ENCODE assay signal across 24 cellular contexts in genomic region chr2:60175290-60175689, GRCh38.
DNase-seq lines count a peak whose midpoint lies in the region; ATAC-seq, FAIRE-seq and TF ChIP-seq lines count a peak whose summit lies in the region.
"Had no signal": no experiment of that assay in that cellular context is flagged by ENCODE, and none has a peak within 500 bp of the region (broad histone marks: within the 10 kb centered on the region; RNA-seq: fewer than 3 reads in every experiment).

No MANE protein-coding gene starts in this region.

- H3K9me3 ChIP-seq in liver (ENCODE audit: control insufficient read depth in 4 of 4, low read length in 3 of 4) (no peaks in the 10 kb centered on the region), small intestine (ENCODE audit: control insufficient read depth, low read depth) (no peaks in the 10 kb centered on the region)
- H3K9me3 ChIP-seq: A549, BE2C, BLaER1 had no signal

- no peak for DNase-seq in left lobe of liver (ENCODE audit: low spot score)
- peak; percentile 22 for DNase-seq in small intestine
- DNase-seq in ACHN = no peak
- DNase-seq: BE2C; C1 segment of cervical spinal cord; CD4-positive, alpha-beta memory T cell; CD4-positive, CD25-positive, alpha-beta regulatory T cell; CD8-positive, alpha-beta memory T cell; COR-L47; DMS 273 treated with DMSO at 0.1 percent for 48 hours; DMS153; DMS53; DMS79; DND-41; EL; GDM1 had no signal

- H3K27me3 ChIP-seq in liver (ENCODE audit: control insufficient read depth in 4 of 4, insufficient read depth in 4 of 4, low read length in 3 of 4) (no peaks in the 10 kb centered on the region), small intestine (ENCODE audit: control insufficient read depth in 2 of 2, insufficient read depth in 2 of 2, low read length in 2 of 2) (no peaks in the 10 kb centered on the region)
- H3K27me3 ChIP-seq: BE2C, BLaER1 had no signal

- no peaks in the 10 kb centered on the region for H3K36me3 ChIP-seq in liver (ENCODE audit: control insufficient read depth in 4 of 4, insufficient read depth in 3 of 4, low read depth in 1 of 4, low read length in 3 of 4)
- H3K36me3 ChIP-seq in small intestine (ENCODE audit: control insufficient read depth in 2 of 2, insufficient read depth in 2 of 2, low read length in 2 of 2) = no peaks in the 10 kb centered on the region
- H3K36me3 ChIP-seq: BE2C, BLaER1 had no signal

- in situ Hi-C loops in ACHN (cut with HindIII; ENCODE audit: low pct_ligation_motif_present, low pct_unique_long_range_greater_than_20kb, low sequenced_read_pairs) = no loop called here

- no peak overlapping the region for H3K27ac ChIP-seq in liver (ENCODE audit: low read depth in 1 of 2, low read length in 2 of 2)
- H3K27ac ChIP-seq in small intestine (ENCODE audit: low read depth in 1 of 2, low read length in 1 of 2) = no peak overlapping the region
- H3K27ac ChIP-seq: 22Rv1, A549, BLaER1 had no signal

- no peak overlapping the region for H3K9ac ChIP-seq in liver (ENCODE audit: low read depth in 1 of 2, low read length in 2 of 2)
- H3K9ac ChIP-seq: BLaER1 had no signal

- no peak for FAIRE-seq in small intestine (lab: Jason Lieb, UNC)
- FAIRE-seq: A549, GM12878, GM12892, GM18507 had no signal

- TF ChIP-seq RAD21 in liver (IDR thresholded peaks at IDR 0.05) = no peak

- TF ChIP-seq CTCF in liver (IDR thresholded peaks at IDR 0.05; ENCODE audit: low read depth, low read length, missing input control) = no peak

- H3K4me1 ChIP-seq in liver (ENCODE audit: control insufficient read depth in 4 of 4, insufficient read depth in 4 of 4, low read length in 3 of 4) (no peaks in the 10 kb centered on the region), small intestine (ENCODE audit: control insufficient read depth in 2 of 2, insufficient read depth in 1 of 2, low read depth in 1 of 2, low read length in 1 of 2) (no peaks in the 10 kb centered on the region)
- H3K4me1 ChIP-seq: A549, BE2C, BLaER1 had no signal

- no peak overlapping the region for H3K4me3 ChIP-seq in liver (ENCODE audit: low read depth in 1 of 3, low read length in 3 of 3)
- H3K4me3 ChIP-seq in small intestine (ENCODE audit: low read depth in 1 of 2, low read length in 2 of 2) = no peak overlapping the region
- H3K4me3 ChIP-seq: A549, BLaER1, GM12878 had no signal

- ATAC-seq in left lobe of liver (peak; percentile 55), HG03196 (IDR thresholded peaks at IDR 0.05; ENCODE audit: unreplicated experiment) (no peak)
- ATAC-seq: A549, GM12878 had no signal

TF ChIP-seq in liver, 16 proteins besides CTCF, POLR2A, EP300 and RAD21:
- TF ChIP-seq HNF4G (IDR thresholded peaks at IDR 0.05) (peak; percentile 38), MAX (IDR thresholded peaks at IDR 0.05) (no peak), HNF4A (conservative IDR thresholded peaks at IDR 0.05) (peak; percentile 82 to 90)
